Comparison of ENCODE assay signal across 10 cellular contexts in the genomic region with DNA sequence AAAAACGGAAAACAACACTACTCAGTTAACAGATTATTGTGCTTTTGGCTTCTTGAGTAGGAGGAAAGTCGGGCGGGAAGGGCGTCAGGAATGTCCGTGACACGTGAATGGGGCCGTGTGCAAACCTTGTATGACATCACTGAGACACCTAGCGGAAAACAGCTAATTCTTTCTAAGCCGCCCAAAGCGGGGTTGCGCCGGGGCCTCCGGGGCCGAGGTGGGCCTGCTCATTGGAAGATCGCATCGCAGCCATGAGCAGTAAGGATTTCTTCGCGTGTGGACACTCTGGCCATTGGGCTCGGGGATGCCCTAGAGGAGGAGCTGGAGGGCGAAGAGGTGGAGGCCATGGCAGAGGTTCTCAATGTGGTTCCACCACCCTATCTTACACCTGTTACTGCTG. TPM values are rescaled to one million over a fixed set of nuclear protein-coding genes. Genes with fewer than 3 reads are reported as not detected.
"Had no signal": no experiment of that assay in that cellular context is flagged by ENCODE, and none has a peak within 500 bp of the region (broad histone marks: within the 10 kb centered on the region; RNA-seq: fewer than 3 reads in every experiment).

A gene (plus strand): TSS at position 165 of the 400 bp plus-strand sequence. CDS start 87 bp downstream, at position 252.

- H3K27ac Mint-ChIP-seq: GM23338, HFFc6 had no signal

- H3K4me1 ChIP-seq: HAP-1 had no signal

- H3K9me3 ChIP-seq: HAP-1 had no signal

- H3K36me3 ChIP-seq: HAP-1 had no signal

- H3K4me2 ChIP-seq: GM23338 had no signal

- DNase-seq: GM23248, GOT3, H7, HCEC 1CT, HFFc6 had no signal

- H3K4me3 Mint-ChIP-seq: GM23338, HFFc6 had no signal

- H3K9me3 Mint-ChIP-seq: GM23338, HFFc6 had no signal

- ATAC-seq: GM23338, HCT116 had no signal

- H3K9ac ChIP-seq: GM23248 had no signal

- H3K27ac ChIP-seq: GM23248 had no signal

- H3K4me3 ChIP-seq: GM23248, GM23338, HAP-1 had no signal

- H2AFZ ChIP-seq: GM23248, GM23338 had no signal

RNA-seq across cellular contexts. Expression of the gene that starts here (rescaled TPM):
- total RNA-seq: GM23248, GM23338, H1, H4, H7, HFFc6 had no signal
- polyA plus RNA-seq: GM23248, GM23338, H1 had no signal
